9 cellular contexts compared by ENCODE assay signal in the genomic region with DNA sequence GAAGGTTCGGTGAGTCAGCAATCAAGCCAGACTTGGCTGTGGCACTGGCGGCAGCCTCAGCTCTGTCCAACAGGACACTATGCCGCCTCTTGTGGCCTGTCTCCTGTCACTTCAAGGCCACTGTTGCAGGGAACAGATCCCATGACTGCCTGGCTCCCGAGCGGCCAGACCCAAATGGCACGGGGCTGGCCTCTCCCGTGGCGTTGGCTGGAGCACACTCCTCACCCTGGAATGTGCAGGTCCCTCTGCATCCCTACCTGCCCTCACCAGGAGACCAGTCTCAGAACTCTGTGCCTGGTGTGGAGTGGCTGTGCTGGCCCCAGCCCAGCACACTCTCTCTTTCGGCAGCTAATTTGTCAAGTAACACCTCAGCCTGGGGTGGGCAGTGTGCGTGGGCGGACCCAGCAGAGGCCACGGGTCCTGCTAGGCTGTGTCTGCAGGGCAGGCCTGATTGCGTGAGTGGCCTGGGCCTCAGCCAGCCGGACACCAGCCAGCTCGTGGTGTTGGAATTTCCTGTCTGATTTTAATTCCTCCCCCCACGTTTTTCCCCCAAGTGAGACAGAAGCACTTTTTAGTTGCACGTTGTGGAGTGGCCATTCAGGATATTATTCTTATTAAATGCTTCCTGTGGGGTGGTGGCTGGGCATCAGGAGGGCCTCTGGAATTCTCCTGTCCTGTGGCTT.
DNase-seq lines count a peak whose midpoint lies in the region; ATAC-seq and TF ChIP-seq lines count a peak whose summit lies in the region.
"Had no signal": no experiment of that assay in that cellular context is flagged by ENCODE, and none has a peak within 500 bp of the region (broad histone marks: within the 10 kb centered on the region; RNA-seq: fewer than 3 reads in every experiment).

No MANE protein-coding gene starts in this region.

- H3K36me3 Mint-ChIP-seq in Caco-2 (ENCODE audit: insufficient read depth, unreplicated experiment) (no peaks in the 10 kb centered on the region), neural progenitor cell (peaks cover 16% of the 10 kb centered on the region)
- H3K36me3 Mint-ChIP-seq in T-helper 2 cell treated with Interferon-gamma antibody and Interleukin-4, amounts not matched to agents 5 μg/mL and 100 μg/mL, for 36 hours (ENCODE audit: low read depth) = no peaks in the 10 kb centered on the region

- H3K9me3 ChIP-seq in Caco-2 (no peaks in the 10 kb centered on the region), neural progenitor cell (ENCODE audit: low read depth) (no peaks in the 10 kb centered on the region)

- no peak for DNase-seq in Caco-2
- DNase-seq in SK-N-DZ (ENCODE audit: low spot score) = peak; percentile 69
- peak; percentile 95 for DNase-seq in fibroblast of pulmonary artery (ENCODE audit: low read depth)
- DNase-seq in neural progenitor cell (ENCODE audit: low spot score) = no peak
- DNase-seq in NCI-H82 (lab: John Stamatoyannopoulos, UW) = no peak
- DNase-seq in T-helper 2 cell treated with Interferon-gamma antibody and Interleukin-4, amounts not matched to agents 5 μg/mL and 100 μg/mL, for 36 hours (ENCODE audit: low spot score) = no peak
- DNase-seq in NCI-H2029 treated with DMSO at 0.1 percent for 48 hours (lab: John Stamatoyannopoulos, UW) = no peak
- DNase-seq: DND-41 had no signal

- CTCF ChIA-PET in Caco-2 (lab: Charles Lee) = no interaction called here

- H3K79me2 ChIP-seq in neural progenitor cell (ENCODE audit: low read depth) = peaks cover 29% of the 10 kb centered on the region

- peaks cover 96% of the 10 kb centered on the region for H4K20me1 ChIP-seq in neural progenitor cell (ENCODE audit: low read depth)

- POLR2A ChIA-PET in Caco-2 (lab: Charles Lee) = interaction anchor here (0.6 kb wide), 1 partner anchor 55 kb away, joined by 3 read pairs; no protein-coding TSS in a partner anchor

- H3K4me1 Mint-ChIP-seq in Caco-2 (ENCODE audit: low read depth, unreplicated experiment) (peaks cover 27% of the 10 kb centered on the region), neural progenitor cell (peaks cover 63% of the 10 kb centered on the region)
- no peaks in the 10 kb centered on the region for H3K4me1 Mint-ChIP-seq in T-helper 2 cell treated with Interferon-gamma antibody and Interleukin-4, amounts not matched to agents 5 μg/mL and 100 μg/mL, for 36 hours (ENCODE audit: low read depth)

- no peak overlapping the region for H3K4me2 ChIP-seq in neural progenitor cell

- peaks cover 4% of the 10 kb centered on the region for H3F3A ChIP-seq in neural progenitor cell (ENCODE audit: low read depth)

- intact Hi-C loops in Caco-2 (cut with micrococcal nuclease; ENCODE audit: unreplicated experiment) = no loop called here

- H3K4me3 Mint-ChIP-seq in Caco-2 (ENCODE audit: unreplicated experiment) (no peak overlapping the region), neural progenitor cell (no peak overlapping the region)
- H3K4me3 Mint-ChIP-seq in T-helper 2 cell treated with Interferon-gamma antibody and Interleukin-4, amounts not matched to agents 5 μg/mL and 100 μg/mL, for 36 hours = no peak overlapping the region

- no TSS peak for BruUV-seq in Caco-2 (replicated peaks; lab: Mats Ljungman, UMichigan)

- no peaks in the 10 kb centered on the region for H3K27me3 ChIP-seq in Caco-2 (replicated peaks; ENCODE audit: control insufficient read depth, insufficient read depth, low read length)
- H3K27me3 ChIP-seq in neural progenitor cell = no peaks in the 10 kb centered on the region

- no peaks in the 10 kb centered on the region for H3K27me3 Mint-ChIP-seq in Caco-2 (ENCODE audit: insufficient read depth, unreplicated experiment)
- peaks cover 7% of the 10 kb centered on the region for H3K27me3 Mint-ChIP-seq in neural progenitor cell (ENCODE audit: insufficient read depth, low read depth)
- H3K27me3 Mint-ChIP-seq in T-helper 2 cell treated with Interferon-gamma antibody and Interleukin-4, amounts not matched to agents 5 μg/mL and 100 μg/mL, for 36 hours (ENCODE audit: low read depth) = no peaks in the 10 kb centered on the region

- H3K4me1 ChIP-seq in Caco-2 = peaks cover 39% of the 10 kb centered on the region
- H3K4me1 ChIP-seq in neural progenitor cell = peaks cover 21% of the 10 kb centered on the region

- H3K27ac ChIP-seq in neural progenitor cell = no peak overlapping the region

- H3K36me3 ChIP-seq in Caco-2 (ENCODE audit: control insufficient read depth, insufficient read depth, low read length) = no peaks in the 10 kb centered on the region
- no peaks in the 10 kb centered on the region for H3K36me3 ChIP-seq in neural progenitor cell

- ATAC-seq in activated CD4-positive, CD25-positive, alpha-beta regulatory T cell treated with anti-CD3 and anti-CD28 coated beads, Interleukin-2, amount 50 U/mL, for 24 hours = no peak

- no peak for TF ChIP-seq CTCF in Caco-2 (IDR thresholded peaks at IDR 0.05; ENCODE audit: insufficient read depth in 1 of 2, low read depth in 1 of 2, low read length in 1 of 2, severe bottlenecking in 1 of 2, unreplicated experiment in 1 of 2)
- TF ChIP-seq CTCF in fibroblast of pulmonary artery (IDR thresholded peaks at IDR 0.05; ENCODE audit: low read length, missing control alignments) = no peak
- no peak for TF ChIP-seq CTCF in neural progenitor cell (IDR thresholded peaks at IDR 0.05)

- H3K27ac Mint-ChIP-seq in Caco-2 (ENCODE audit: unreplicated experiment) (peak overlapping the region; percentile 6), neural progenitor cell (peak overlapping the region; percentile 42)
- no peak overlapping the region for H3K27ac Mint-ChIP-seq in T-helper 2 cell treated with Interferon-gamma antibody and Interleukin-4, amounts not matched to agents 5 μg/mL and 100 μg/mL, for 36 hours

- no peak overlapping the region for H2AFZ ChIP-seq in neural progenitor cell (replicated peaks)

- H3K4me3 ChIP-seq in Caco-2 (ENCODE audit: low read depth, low read length) = no peak overlapping the region
- no peak overlapping the region for H3K4me3 ChIP-seq in fibroblast of pulmonary artery (replicated peaks; ENCODE audit: low read depth, low read length)
- no peak overlapping the region for H3K4me3 ChIP-seq in neural progenitor cell

- no peak overlapping the region for H3K9ac ChIP-seq in neural progenitor cell

- H3K9me3 Mint-ChIP-seq in Caco-2 (ENCODE audit: unreplicated experiment) (no peaks in the 10 kb centered on the region), neural progenitor cell (no peaks in the 10 kb centered on the region)
- H3K9me3 Mint-ChIP-seq in T-helper 2 cell treated with Interferon-gamma antibody and Interleukin-4, amounts not matched to agents 5 μg/mL and 100 μg/mL, for 36 hours = no peaks in the 10 kb centered on the region

Comparison
In these comparisons a context has a peak if more than half of its experiments do, and no peak if none do; other contexts are left out.
1. DNase-seq: peak in SK-N-DZ (single experiment) and fibroblast of pulmonary artery (single experiment); none in Caco-2 (0 of 2), neural progenitor cell (single experiment), NCI-H82 (single experiment), T-helper 2 cell treated with Interferon-gamma antibody and Interleukin-4, amounts not matched to agents 5 μg/mL and 100 μg/mL, for 36 hours (single experiment) and NCI-H2029 treated with DMSO at 0.1 percent for 48 hours (single experiment).